ENCODE assay signal across 19 cellular contexts in the genomic region with DNA sequence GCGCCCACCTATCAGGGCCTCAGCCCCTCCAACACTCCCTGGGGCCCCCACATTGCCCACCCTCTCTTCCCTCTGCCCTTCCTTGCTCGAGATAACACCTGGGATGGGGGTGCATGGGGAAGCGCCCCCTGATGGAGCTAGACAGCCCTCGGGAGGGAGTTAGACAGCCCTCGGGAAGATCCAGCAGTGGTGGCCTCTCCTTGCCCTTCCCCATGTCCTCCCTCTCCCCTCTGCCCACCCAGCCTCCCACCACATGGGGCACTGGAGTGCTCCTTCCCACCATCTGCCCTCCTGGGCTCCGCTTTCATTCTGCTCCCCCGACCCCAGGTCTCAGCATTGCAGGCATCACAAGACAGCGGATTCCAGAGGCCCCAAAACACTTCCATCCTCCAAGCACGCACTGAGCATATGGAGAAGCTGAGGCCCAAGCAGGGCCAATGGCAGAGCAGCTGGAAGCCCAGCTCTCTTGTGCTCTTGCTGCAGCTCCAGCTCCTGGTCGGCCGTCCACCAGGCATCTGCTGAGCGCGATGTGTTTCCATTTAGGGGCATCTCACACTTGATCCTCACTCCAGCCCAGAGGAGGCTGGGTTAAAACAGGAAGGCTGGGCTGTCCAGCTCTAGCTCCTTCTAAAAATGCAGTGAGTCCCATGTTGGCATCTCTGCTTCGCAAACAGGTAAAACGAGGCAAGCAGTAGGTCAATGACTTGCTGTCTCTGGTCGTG.
DNase-seq lines count a peak whose midpoint lies in the region; TF ChIP-seq lines count a peak whose summit lies in the region.
"Had no signal": no experiment of that assay in that cellular context is flagged by ENCODE, and none has a peak within 500 bp of the region (broad histone marks: within the 10 kb centered on the region; RNA-seq: fewer than 3 reads in every experiment).

No MANE protein-coding gene starts in this region.

- peaks cover 5% of the 10 kb centered on the region for H3K4me1 ChIP-seq in rectal smooth muscle tissue (ENCODE audit: control insufficient read depth, insufficient read depth, low read length)
- peaks cover 8% of the 10 kb centered on the region for H3K4me1 ChIP-seq in smooth muscle cell (ENCODE audit: low read depth)
- H3K4me1 ChIP-seq: adrenal gland, heart right ventricle, lower lobe of right lung had no signal

- peak; percentile 78 for DNase-seq in H7
- DNase-seq in NCI-H2171 treated with DMSO at 0.1 percent for 48 hours (lab: John Stamatoyannopoulos, UW) = peak; percentile 24
- peak; percentile 52 for DNase-seq in iPS-NIHi11 (ENCODE audit: low spot score)
- no peak for DNase-seq in amniotic stem cell (lab: John Stamatoyannopoulos, UW)
- no peak for DNase-seq in stimulated activated CD4-positive, alpha-beta T cell treated with anti-CD3 and anti-CD28 coated beads, Interleukin-12 subunit alpha, Interleukin-12 subunit beta, amount 100 ng/mL, for 4 hours
- no peak for DNase-seq in smooth muscle cell (lab: John Stamatoyannopoulos, UW; ENCODE audit: unreplicated experiment)
- DNase-seq: activated B cell treated with CpG ODN at 0.5 μM for 24 hours; activated CD4-positive, alpha-beta memory T cell treated with anti-CD3 and anti-CD28 coated beads for 36 hours; activated T-cell treated with anti-CD3 and anti-CD28 coated beads for 4 hours; adrenal gland; cortex of kidney; heart right ventricle; lower lobe of right lung; NCI-H187 treated with DMSO at 0.1 percent for 48 hours; ovary; stimulated activated CD4-positive, alpha-beta T cell treated with anti-CD3 and anti-CD28 coated beads, Interleukin-1b, Interleukin-23, amount 100 ng/mL, for 48 hours; stimulated activated naive CD4-positive, alpha-beta T cell had no signal

- 85% methylated on average over 16 of the region's 16 CpGs for WGBS in smooth muscle cell (ENCODE audit: low lambda C conversion rate)

- H3K36me3 ChIP-seq in H7 (replicated peaks; ENCODE audit: control insufficient read depth, insufficient read depth, low read length) (no peaks in the 10 kb centered on the region), rectal smooth muscle tissue (ENCODE audit: control insufficient read depth, insufficient read depth, low read length) (no peaks in the 10 kb centered on the region), smooth muscle cell (ENCODE audit: low read depth) (no peaks in the 10 kb centered on the region)
- H3K36me3 ChIP-seq: adrenal gland, heart right ventricle, lower lobe of right lung, ovary, SJSA1 had no signal

- H3K27ac ChIP-seq in rectal smooth muscle tissue (ENCODE audit: low read depth, low read length) = peak overlapping the region; percentile 54
- H3K27ac ChIP-seq in smooth muscle cell (ENCODE audit: low read depth) = no peak overlapping the region
- H3K27ac ChIP-seq: adrenal gland, heart right ventricle, lower lobe of right lung, ovary, SJSA1 had no signal

- H4K20me1 ChIP-seq in smooth muscle cell (ENCODE audit: low read depth) = no peaks in the 10 kb centered on the region

- no peaks in the 10 kb centered on the region for H3K79me2 ChIP-seq in smooth muscle cell (ENCODE audit: low read depth)

- H3K4me3 ChIP-seq in H7 (ENCODE audit: insufficient read depth, low read depth, low read length) (no peak overlapping the region), rectal smooth muscle tissue (ENCODE audit: low read length) (no peak overlapping the region), smooth muscle cell (no peak overlapping the region)
- H3K4me3 ChIP-seq: adrenal gland, heart right ventricle, lower lobe of right lung, ovary, SJSA1 had no signal

- no peak overlapping the region for H3K4me2 ChIP-seq in smooth muscle cell

- H2AFZ ChIP-seq in smooth muscle cell (ENCODE audit: low read depth) = no peak overlapping the region

- H3K27me3 ChIP-seq in H7 (ENCODE audit: control insufficient read depth, insufficient read depth, low read length) (peaks cover 8% of the 10 kb centered on the region), rectal smooth muscle tissue (ENCODE audit: control insufficient read depth, insufficient read depth, low read length) (no peaks in the 10 kb centered on the region), smooth muscle cell (ENCODE audit: low read depth) (no peaks in the 10 kb centered on the region)
- H3K27me3 ChIP-seq: adrenal gland, heart right ventricle, ovary, SJSA1 had no signal

- H3K9ac ChIP-seq in rectal smooth muscle tissue (ENCODE audit: low read length) (no peak overlapping the region), smooth muscle cell (ENCODE audit: low read depth) (no peak overlapping the region)

- no peaks in the 10 kb centered on the region for H3K9me3 ChIP-seq in smooth muscle cell (replicated peaks; ENCODE audit: low read depth)
- H3K9me3 ChIP-seq: adrenal gland, heart right ventricle, lower lobe of right lung, ovary had no signal

- no peak for TF ChIP-seq CTCF in smooth muscle cell (IDR thresholded peaks at IDR 0.05; ENCODE audit: borderline replicate concordance, insufficient read depth, poor library complexity, severe bottlenecking)

- no peaks in the 10 kb centered on the region for H3F3A ChIP-seq in smooth muscle cell (ENCODE audit: low read depth)

Comparison
In these comparisons a context has a peak if more than half of its experiments do, and no peak if none do; other contexts are left out.
1. DNase-seq: peak in H7 (single experiment), NCI-H2171 treated with DMSO at 0.1 percent for 48 hours (single experiment) and iPS-NIHi11 (single experiment); none in amniotic stem cell (single experiment), stimulated activated CD4-positive, alpha-beta T cell treated with anti-CD3 and anti-CD28 coated beads, Interleukin-12 subunit alpha, Interleukin-12 subunit beta, amount 100 ng/mL, for 4 hours (single experiment) and smooth muscle cell (single experiment).